ENCODE assay signal across 15 cellular contexts in the genomic region with DNA sequence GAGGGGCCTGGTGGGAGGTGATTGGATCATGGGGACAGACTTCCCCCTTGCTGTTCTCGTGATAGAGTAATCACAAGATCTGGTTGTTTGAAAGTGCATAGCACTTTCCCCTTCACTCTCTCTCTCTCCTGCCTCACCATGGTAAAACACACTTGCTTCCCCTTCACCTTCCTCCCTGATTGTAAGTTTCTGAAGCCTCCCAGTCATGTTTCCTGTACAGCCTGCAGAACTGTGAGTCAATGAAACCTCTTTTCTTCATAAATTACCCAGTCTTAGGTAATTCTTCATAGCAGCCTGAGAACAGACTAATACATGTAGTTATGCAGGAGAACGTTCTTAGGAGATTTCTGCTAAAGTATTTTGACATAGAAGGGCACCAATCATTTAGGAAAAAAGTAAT.
"Had no signal": no experiment of that assay in that cellular context is flagged by ENCODE, and none has a peak within 500 bp of the region (broad histone marks: within the 10 kb centered on the region; RNA-seq: fewer than 3 reads in every experiment).

No MANE protein-coding gene starts in this region.

- DNase-seq: activated CD4-positive, CD25-positive, alpha-beta regulatory T cell; activated naive CD8-positive, alpha-beta T cell treated with anti-CD3 and anti-CD28 coated beads for 36 hours; brain microvascular endothelial cell; cerebellar nuclear complex; effector memory CD8-positive, alpha-beta T cell; islet precursor cell; mucosa of descending colon; naive thymus-derived CD8-positive, alpha-beta T cell; pancreas; stimulated activated CD4-positive, alpha-beta T cell treated with anti-CD3 and anti-CD28 coated beads, Interleukin-12 subunit alpha, Interleukin-12 subunit beta, amount 100 ng/mL, for 4 hours; stimulated activated CD4-positive, alpha-beta T cell treated with anti-CD3 and anti-CD28 coated beads, Interleukin-2, amount 100 ng/mL, for 24 hours had no signal

- H3K27me3 ChIP-seq: brain microvascular endothelial cell, pancreas had no signal

- ATAC-seq: effector memory CD8-positive, alpha-beta T cell; left lobe of liver; mucosa of descending colon; naive thymus-derived CD8-positive, alpha-beta T cell; pancreas; stimulated activated effector memory CD8-positive, alpha-beta T cell treated with anti-CD3 and anti-CD28 coated beads, Interleukin-12 subunit alpha, Interleukin-12 subunit beta, amount 100 ng/mL, for 72 hours had no signal

- H3K4me1 Mint-ChIP-seq: activated naive CD8-positive, alpha-beta T cell treated with anti-CD3 and anti-CD28 coated beads for 36 hours; stimulated activated effector memory CD8-positive, alpha-beta T cell treated with anti-CD3 and anti-CD28 coated beads, Interleukin-12 subunit alpha, Interleukin-12 subunit beta, amount 100 ng/mL, for 72 hours had no signal

- H3K36me3 ChIP-seq: brain microvascular endothelial cell, pancreas had no signal

- H3K27ac Mint-ChIP-seq: activated naive CD8-positive, alpha-beta T cell treated with anti-CD3 and anti-CD28 coated beads for 36 hours; activated T-helper 1 cell treated with anti-CD3 and anti-CD28 coated beads, Interleukin-12 subunit alpha, Interleukin-12 subunit beta, Interleukin-2, Interleukin-4 antibody, amounts not matched to agents 30 ng/mL and 10 ng/mL and 1 ng/mL, durations not matched to agents 14 hours and 24 hours and 36 hours; effector memory CD8-positive, alpha-beta T cell; naive thymus-derived CD8-positive, alpha-beta T cell; stimulated activated effector memory CD8-positive, alpha-beta T cell treated with anti-CD3 and anti-CD28 coated beads, Interleukin-12 subunit alpha, Interleukin-12 subunit beta, amount 100 ng/mL, for 72 hours; T-helper 2 cell treated with Interferon-gamma antibody and Interleukin-4, amounts not matched to agents 5 μg/mL and 100 μg/mL, for 36 hours had no signal

- H3K27ac ChIP-seq: brain microvascular endothelial cell, pancreas had no signal

- FAIRE-seq: pancreas had no signal

- H3K4me1 ChIP-seq: pancreas had no signal

- H3K4me3 Mint-ChIP-seq: activated naive CD8-positive, alpha-beta T cell treated with anti-CD3 and anti-CD28 coated beads for 36 hours; activated T-helper 1 cell treated with anti-CD3 and anti-CD28 coated beads, Interleukin-12 subunit alpha, Interleukin-12 subunit beta, Interleukin-2, Interleukin-4 antibody, amounts not matched to agents 30 ng/mL and 10 ng/mL and 1 ng/mL, durations not matched to agents 14 hours and 24 hours and 36 hours; effector memory CD8-positive, alpha-beta T cell; naive thymus-derived CD8-positive, alpha-beta T cell; stimulated activated effector memory CD8-positive, alpha-beta T cell treated with anti-CD3 and anti-CD28 coated beads, Interleukin-12 subunit alpha, Interleukin-12 subunit beta, amount 100 ng/mL, for 72 hours; T-helper 2 cell treated with Interferon-gamma antibody and Interleukin-4, amounts not matched to agents 5 μg/mL and 100 μg/mL, for 36 hours had no signal

- H3K4me3 ChIP-seq: mucosa of descending colon, pancreas had no signal

- H3K9me3 Mint-ChIP-seq: activated naive CD8-positive, alpha-beta T cell treated with anti-CD3 and anti-CD28 coated beads for 36 hours; activated T-helper 1 cell treated with anti-CD3 and anti-CD28 coated beads, Interleukin-12 subunit alpha, Interleukin-12 subunit beta, Interleukin-2, Interleukin-4 antibody, amounts not matched to agents 30 ng/mL and 10 ng/mL and 1 ng/mL, durations not matched to agents 14 hours and 24 hours and 36 hours; effector memory CD8-positive, alpha-beta T cell; stimulated activated effector memory CD8-positive, alpha-beta T cell treated with anti-CD3 and anti-CD28 coated beads, Interleukin-12 subunit alpha, Interleukin-12 subunit beta, amount 100 ng/mL, for 72 hours; T-helper 2 cell treated with Interferon-gamma antibody and Interleukin-4, amounts not matched to agents 5 μg/mL and 100 μg/mL, for 36 hours had no signal

- H3K36me3 Mint-ChIP-seq: activated naive CD8-positive, alpha-beta T cell treated with anti-CD3 and anti-CD28 coated beads for 36 hours; stimulated activated effector memory CD8-positive, alpha-beta T cell treated with anti-CD3 and anti-CD28 coated beads, Interleukin-12 subunit alpha, Interleukin-12 subunit beta, amount 100 ng/mL, for 72 hours had no signal

- H3K9me3 ChIP-seq: mucosa of descending colon, pancreas had no signal
